14 cellular contexts compared by ENCODE assay signal in the genomic region with DNA sequence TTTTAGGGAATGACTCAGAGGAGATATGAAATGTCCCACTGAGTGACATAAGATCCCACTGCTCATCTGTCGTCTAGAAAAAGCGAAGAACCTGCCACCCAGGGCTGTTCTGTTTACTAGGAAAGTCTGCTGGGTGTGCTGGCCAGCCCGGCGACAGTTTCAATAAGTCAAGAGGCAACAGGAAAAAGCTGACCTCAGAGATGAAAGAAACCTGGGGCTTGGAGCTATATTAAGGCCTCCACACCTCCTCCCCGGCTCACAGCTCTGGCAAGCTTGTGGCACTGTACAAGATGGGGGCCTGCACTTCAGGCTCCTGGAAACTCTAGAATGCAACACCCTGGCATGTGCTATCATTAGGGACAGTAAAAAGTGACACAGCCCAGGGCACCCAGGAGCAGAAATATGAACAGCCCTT. TPM values are rescaled to one million over a fixed set of nuclear protein-coding genes. Genes with fewer than 3 reads are reported as not detected.
DNase-seq lines count a peak whose midpoint lies in the region; ATAC-seq and TF ChIP-seq lines count a peak whose summit lies in the region.
"Had no signal": no experiment of that assay in that cellular context is flagged by ENCODE, and none has a peak within 500 bp of the region (broad histone marks: within the 10 kb centered on the region; RNA-seq: fewer than 3 reads in every experiment).

No MANE protein-coding gene starts in this region.

- H3K27ac ChIP-seq in adrenal gland = peak overlapping the region in 2 of 5 donors; percentile 10 to 47
- peak overlapping the region; percentile 88 for H3K27ac ChIP-seq in mesodermal cell (ENCODE audit: low read depth, low read length, severe bottlenecking)
- no peak overlapping the region for H3K27ac ChIP-seq in aorta (ENCODE audit: low read depth in 1 of 2, low read length in 2 of 2)
- H3K27ac ChIP-seq in GM23248 = no peak overlapping the region

- H3K4me1 ChIP-seq in adrenal gland (replicated peaks in 1 of 2) (peaks cover 13 to 28% of the 10 kb centered on the region in 2 donors), mesodermal cell (ENCODE audit: control insufficient read depth, insufficient read depth, low read length, poor library complexity, severe bottlenecking) (peaks cover 69% of the 10 kb centered on the region), aorta (ENCODE audit: control insufficient read depth in 1 of 2, insufficient read depth in 2 of 2, low read length in 2 of 2) (peaks cover 4 to 13% of the 10 kb centered on the region in 2 donors), GM23248 (ENCODE audit: insufficient read depth) (no peaks in the 10 kb centered on the region; the same call in 1 of the 2 replicates)

- DNase-seq in activated naive CD4-positive, alpha-beta T cell (lab: John Stamatoyannopoulos, UW) = no peak
- DNase-seq in adrenal gland (peak in 4 of 7 donors; percentile 36 to 74 (median 47)), aorta (no peak), GM23248 (no peak)
- DNase-seq: activated CD4-positive, CD25-positive, alpha-beta regulatory T cell treated with anti-CD3 and anti-CD28 coated beads, Interleukin-2, amount 50 U/mL, for 72 hours; H7; stimulated activated CD4-positive, alpha-beta T cell treated with anti-CD3 and anti-CD28 coated beads, Interleukin-2, amount 100 ng/mL, for 48 hours had no signal

- H3K9me2 ChIP-seq in GM23248 (ENCODE audit: insufficient read depth) = no peaks in the 10 kb centered on the region

- H3K9me3 Mint-ChIP-seq in activated naive CD4-positive, alpha-beta T cell treated with anti-CD3 and anti-CD28 coated beads, Interleukin-2, amount 50 U/mL, for 24 hours = no peaks in the 10 kb centered on the region
- H3K9me3 Mint-ChIP-seq: memory B cell had no signal

- H3K27me3 ChIP-seq in adrenal gland (no peaks in the 10 kb centered on the region), aorta (ENCODE audit: control insufficient read depth in 1 of 2, insufficient read depth in 2 of 2, low read length in 1 of 2) (no peaks in the 10 kb centered on the region), GM23248 (replicated peaks; ENCODE audit: insufficient read depth) (no peaks in the 10 kb centered on the region)
- H3K27me3 ChIP-seq: esophagus muscularis mucosa, uterus had no signal

- peak; percentile 37 for ATAC-seq in aorta (ENCODE audit: low FRiP score)
- ATAC-seq in GM19324 (IDR thresholded peaks at IDR 0.05; ENCODE audit: low FRiP score, unreplicated experiment) = no peak
- ATAC-seq in HG03342 (IDR thresholded peaks at IDR 0.05; ENCODE audit: unreplicated experiment) = no peak

- H3K9me3 ChIP-seq in adrenal gland (replicated peaks in 1 of 3) = no peaks in the 10 kb centered on the region
- H3K9me3 ChIP-seq in mesodermal cell (ENCODE audit: control insufficient read depth, low read length) = no peaks in the 10 kb centered on the region
- H3K9me3 ChIP-seq in aorta (ENCODE audit: control insufficient read depth, low read length) = no peaks in the 10 kb centered on the region
- no peaks in the 10 kb centered on the region for H3K9me3 ChIP-seq in GM23248 (ENCODE audit: low read depth)
- H3K9me3 ChIP-seq: esophagus muscularis mucosa, uterus had no signal

- H3K4me2 ChIP-seq in GM23248 (ENCODE audit: unreplicated experiment) = no peak overlapping the region

- H3K4me1 Mint-ChIP-seq in activated naive CD4-positive, alpha-beta T cell treated with anti-CD3 and anti-CD28 coated beads, Interleukin-2, amount 50 U/mL, for 24 hours = peaks cover 13% of the 10 kb centered on the region

- H3K4me3 Mint-ChIP-seq in activated naive CD4-positive, alpha-beta T cell treated with anti-CD3 and anti-CD28 coated beads, Interleukin-2, amount 50 U/mL, for 24 hours = no peak overlapping the region
- H3K4me3 Mint-ChIP-seq: memory B cell had no signal

- no peak overlapping the region for H3K4me3 ChIP-seq in adrenal gland
- H3K4me3 ChIP-seq in mesodermal cell (ENCODE audit: extremely low read depth, insufficient read depth, low read length, poor library complexity, severe bottlenecking) = no peak overlapping the region
- no peak overlapping the region for H3K4me3 ChIP-seq in aorta (ENCODE audit: low read length in 2 of 2)
- H3K4me3 ChIP-seq in GM23248 = no peak overlapping the region
- H3K4me3 ChIP-seq: esophagus muscularis mucosa, uterus had no signal

- TF ChIP-seq CTCF in adrenal gland (IDR thresholded peaks at IDR 0.05) = no peak

- no peak for TF ChIP-seq POLR2A in adrenal gland (IDR thresholded peaks at IDR 0.05)

- H3K36me3 ChIP-seq in adrenal gland (replicated peaks in 1 of 2) = no peaks in the 10 kb centered on the region
- no peaks in the 10 kb centered on the region for H3K36me3 ChIP-seq in mesodermal cell (ENCODE audit: control insufficient read depth, insufficient read depth, low read length)
- H3K36me3 ChIP-seq in aorta (ENCODE audit: control insufficient read depth in 1 of 2, insufficient read depth in 2 of 2, low read length in 1 of 2) = no peaks in the 10 kb centered on the region
- H3K36me3 ChIP-seq in GM23248 (ENCODE audit: low read depth) = no peaks in the 10 kb centered on the region
- H3K36me3 ChIP-seq: esophagus muscularis mucosa, uterus had no signal

- no peak overlapping the region for H2AFZ ChIP-seq in GM23248

- H3F3A ChIP-seq in GM23248 (ENCODE audit: insufficient read depth) = no peaks in the 10 kb centered on the region

- WGBS in adrenal gland, 4 donors = 33 to 58% (median 38%) methylated on average over 5 of the region's 5 CpGs
- 4 to 13% methylated on average over 2 to 5 of the region's 5 CpGs for WGBS in mesodermal cell (ENCODE audit: insufficient coverage in 2 of 2), 2 experiments
- WGBS in aorta, 2 donors = 10 to 13% methylated on average over 5 of the region's 5 CpGs
- WGBS in GM23248 (ENCODE audit: low coverage in 1 of 2, low lambda C conversion rate in 2 of 2, missing lambda C conversion rate in 2 of 2), 2 experiments = 96 to 98% methylated on average over 5 of the region's 5 CpGs

- no peaks in the 10 kb centered on the region for H3K36me3 Mint-ChIP-seq in activated naive CD4-positive, alpha-beta T cell treated with anti-CD3 and anti-CD28 coated beads, Interleukin-2, amount 50 U/mL, for 24 hours
- H3K36me3 Mint-ChIP-seq: memory B cell had no signal

- H3K27ac Mint-ChIP-seq in activated naive CD4-positive, alpha-beta T cell treated with anti-CD3 and anti-CD28 coated beads, Interleukin-2, amount 50 U/mL, for 24 hours = peak overlapping the region; percentile 73
- H3K27ac Mint-ChIP-seq: memory B cell had no signal

- in situ Hi-C loops in GM23248 (cut with MboI) = no loop called here

- peaks cover 98% of the 10 kb centered on the region for H3K79me2 ChIP-seq in GM23248 (ENCODE audit: insufficient read depth)

- no peak overlapping the region for H3K9ac ChIP-seq in GM23248

- no peaks in the 10 kb centered on the region for H4K20me1 ChIP-seq in GM23248 (ENCODE audit: insufficient read depth)

- peaks cover 4% of the 10 kb centered on the region for H3K27me3 Mint-ChIP-seq in activated naive CD4-positive, alpha-beta T cell treated with anti-CD3 and anti-CD28 coated beads, Interleukin-2, amount 50 U/mL, for 24 hours

- intact Hi-C loops in adrenal gland (cut with DNase I) (no loop called here), aorta (cut with DNase I) (no loop called here)

RNA-seq across cellular contexts. Expression of gene ZFHX3, which starts 10.6 kb away (rescaled TPM):
- total RNA-seq in adrenal gland (10 to 100 TPM; 16.8 to 31.6 (median 21.7) TPM), aorta (10 to 100 TPM; 67.4 to 96.9 TPM)
- polyA plus RNA-seq in adrenal gland (10 to 100 TPM in 1 of 3 donors, 1 to 10 TPM in 2; 2.4 to 11.2 (median 9.4) TPM), aorta (1 to 10 TPM; 4.3 to 8.0 TPM), GM23248 (2016; fragmentation: Nextera tagmentation; extraction: Ambion mirVana) (2.8 and 2.9 TPM in 2 replicates)
- polyA plus RNA-seq in mesodermal cell (2013, experiment 1 of 2) = 5.9 TPM
- polyA plus RNA-seq in mesodermal cell (2013, experiment 2 of 2) = 4.4 TPM
- 2.7 and 3.9 TPM in 2 replicates for total RNA-seq in GM23248 (2014; rRNA removed; shearing (Covaris generic))

Comparison
In these comparisons a context has a peak if more than half of its experiments do, and no peak if none do; other contexts are left out.
1. DNase-seq: peak in adrenal gland (4 of 7); none in activated naive CD4-positive, alpha-beta T cell (0 of 4), aorta (0 of 2) and GM23248 (single experiment).